Comparison of ENCODE assay signal across 11 cellular contexts in the genomic region with DNA sequence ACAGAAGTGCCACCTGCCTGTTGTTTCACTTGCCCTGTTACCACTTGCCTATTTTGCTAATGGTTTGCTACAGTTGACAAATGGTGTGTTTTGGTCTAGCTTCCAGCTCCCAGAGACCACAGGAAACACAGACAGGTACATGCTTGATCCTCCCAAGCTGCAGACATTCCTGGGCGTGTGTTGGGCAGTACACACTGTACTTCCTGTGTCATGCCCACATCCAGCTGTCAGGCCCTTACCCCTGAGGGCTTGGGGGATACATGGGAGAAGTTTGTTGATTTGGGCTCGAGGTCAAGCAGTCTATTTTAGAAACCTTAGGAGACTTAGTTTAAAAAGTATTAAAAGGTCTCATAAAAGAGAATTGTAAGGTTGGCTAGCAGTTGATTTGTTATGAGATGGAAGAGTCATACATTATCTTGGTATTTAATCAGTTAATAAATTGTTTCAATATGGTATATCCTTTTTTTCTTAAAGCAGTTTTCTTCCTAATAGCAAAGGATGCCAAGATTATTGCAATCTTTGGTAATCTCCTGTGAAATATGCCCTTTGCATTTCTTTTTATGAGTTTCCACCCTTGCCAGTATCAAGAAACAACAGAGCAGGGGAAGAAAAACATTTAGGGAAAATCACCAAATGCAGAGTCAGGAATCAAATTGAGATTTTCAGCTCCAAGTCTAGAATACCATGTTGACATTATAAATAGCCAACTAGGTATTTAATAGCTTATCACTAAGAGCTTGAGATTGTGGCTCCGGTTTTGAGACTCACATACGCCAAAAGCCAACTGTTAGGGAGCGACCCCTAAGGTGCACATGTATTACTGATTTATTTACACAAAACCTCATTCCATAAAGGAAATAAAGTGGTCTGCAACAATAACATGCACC. TPM values are rescaled to one million over a fixed set of nuclear protein-coding genes. Genes with fewer than 3 reads are reported as not detected.
DNase-seq lines count a peak whose midpoint lies in the region; ATAC-seq and TF ChIP-seq lines count a peak whose summit lies in the region.
"Had no signal": no experiment of that assay in that cellular context is flagged by ENCODE, and none has a peak within 500 bp of the region (broad histone marks: within the 10 kb centered on the region; RNA-seq: fewer than 3 reads in every experiment).

No MANE protein-coding gene starts in this region.

- no peaks in the 10 kb centered on the region for H3K27me3 Mint-ChIP-seq in nephron progenitor cell (ENCODE audit: low read depth, poor library complexity)

- H3K4me3 ChIP-seq in RWPE2 (ENCODE audit: severe bottlenecking), result no peak overlapping the region

- H3K4me3 Mint-ChIP-seq in nephron progenitor cell, result no peak overlapping the region
- H3K4me3 Mint-ChIP-seq: CD8-positive, alpha-beta memory T cell; H9 had no signal

- H3K4me1 Mint-ChIP-seq in nephron progenitor cell, result peaks cover 15% of the 10 kb centered on the region

- DNase-seq in EL, result peak; percentile 34
- peak; percentile 99 for DNase-seq in RWPE2 (ENCODE audit: low spot score)
- peak; percentile 75 for DNase-seq in fibroblast of gingiva (ENCODE audit: low read depth)
- DNase-seq in sciatic nerve (ENCODE audit: low spot score), result no peak
- DNase-seq in activated gamma-delta T cell (lab: John Stamatoyannopoulos, UW), result no peak
- DNase-seq in nephron progenitor cell, result no peak
- no peak for DNase-seq in DMS53 treated with DMSO at 0.1 percent for 48 hours (lab: John Stamatoyannopoulos, UW; ENCODE audit: unreplicated experiment)
- DNase-seq: CD8-positive, alpha-beta memory T cell; H9 had no signal

- H3K4me1 ChIP-seq in RWPE2 (ENCODE audit: insufficient read depth, poor library complexity, severe bottlenecking), result peaks cover 46% of the 10 kb centered on the region

- no peaks in the 10 kb centered on the region for H3K27me3 ChIP-seq in RWPE2 (ENCODE audit: insufficient read depth, poor library complexity, severe bottlenecking)

- TF ChIP-seq CTCF in RWPE2 (IDR thresholded peaks at IDR 0.05; ENCODE audit: poor library complexity, severe bottlenecking) (no peak), nephron progenitor cell (IDR thresholded peaks at IDR 0.05) (no peak)

- H3K36me3 ChIP-seq in RWPE2 (ENCODE audit: low read depth), result no peaks in the 10 kb centered on the region

- peaks cover 18% of the 10 kb centered on the region for H3K36me3 Mint-ChIP-seq in nephron progenitor cell (ENCODE audit: low read depth)
- H3K36me3 Mint-ChIP-seq: activated naive CD4-positive, alpha-beta T cell treated with anti-CD3 and anti-CD28 coated beads, Interleukin-2, amount 50 U/mL, for 72 hours had no signal

- intact Hi-C loops in sciatic nerve (cut with DNase I), result no loop called here

- H3K27ac Mint-ChIP-seq in nephron progenitor cell, result no peak overlapping the region
- H3K27ac Mint-ChIP-seq: activated naive CD4-positive, alpha-beta T cell treated with anti-CD3 and anti-CD28 coated beads, Interleukin-2, amount 50 U/mL, for 72 hours; H9 had no signal

- H3K9me3 ChIP-seq in RWPE2 (ENCODE audit: severe bottlenecking), result no peaks in the 10 kb centered on the region

- H3K9me3 Mint-ChIP-seq in nephron progenitor cell, result peaks cover 18% of the 10 kb centered on the region
- H3K9me3 Mint-ChIP-seq: H9 had no signal

- ATAC-seq in RWPE2 (ENCODE audit: low read depth) (peak; percentile 99), sciatic nerve (peak; percentile 80), HG03354 (IDR thresholded peaks at IDR 0.05; ENCODE audit: poor library complexity, severe bottlenecking, unreplicated experiment) (no peak)
- ATAC-seq: activated naive CD4-positive, alpha-beta T cell treated with anti-CD3 and anti-CD28 coated beads, Interleukin-2, amount 50 U/mL, for 72 hours had no signal

- H3K27ac ChIP-seq in RWPE2 (ENCODE audit: poor library complexity, severe bottlenecking), result peak overlapping the region; percentile 99

RNA-seq across cellular contexts. Expression of a gene that starts 52.3 kb away (rescaled TPM):
- total RNA-seq in sciatic nerve, result 2.0 TPM
- total RNA-seq: activated naive CD4-positive, alpha-beta T cell treated with anti-CD3 and anti-CD28 coated beads, Interleukin-2, amount 50 U/mL, for 72 hours; H9 had no signal

Comparison
In these comparisons a context has a peak if more than half of its experiments do, and no peak if none do; other contexts are left out.
1. DNase-seq: peak in EL (single experiment), RWPE2 (single experiment) and fibroblast of gingiva (single experiment); none in sciatic nerve (single experiment), activated gamma-delta T cell (single experiment), nephron progenitor cell (single experiment) and DMS53 treated with DMSO at 0.1 percent for 48 hours (single experiment).